1 cellular context compared by ENCODE assay signal in genomic region chr11:11978098-11978637, GRCh38.
TF ChIP-seq lines count a peak whose summit lies in the region.

No MANE protein-coding gene starts in this region.

TF ChIP-seq in GM23338, 12 proteins besides CTCF, POLR2A, EP300 and RAD21 (continued from another document):
- TF ChIP-seq ZNF462 (CRISPR knock-in tag; IDR thresholded peaks at IDR 0.05): no peak
- no peak for TF ChIP-seq STAT1 (IDR thresholded peaks at IDR 0.05; ENCODE audit: unreplicated experiment)
